8 cellular contexts compared by ENCODE assay signal in genomic region chr11:65421204-65422103, GRCh38. TPM values are rescaled to one million over a fixed set of nuclear protein-coding genes. Genes with fewer than 3 reads are reported as not detected.
A peak's percentile ranks its signal among the peaks of the same experiment; 100 is the strongest.
DNase-seq lines count a peak whose midpoint lies in the region; ATAC-seq, FAIRE-seq and TF ChIP-seq lines count a peak whose summit lies in the region.

No MANE protein-coding gene starts in this region.

- TF ChIP-seq CTCF in GM12864 (IDR thresholded peaks at IDR 0.05; ENCODE audit: low read depth, low read length, missing control alignments) (no peak), right atrium auricular region (IDR thresholded peaks at IDR 0.05) (no peak)

- no peaks in the 10 kb centered on the region for H3K9me3 Mint-ChIP-seq in T-helper 2 cell treated with Interferon-gamma antibody and Interleukin-4, amounts not matched to agents 5 μg/mL and 100 μg/mL, for 36 hours

- peaks cover 35% of the 10 kb centered on the region for H3K36me3 ChIP-seq in right atrium auricular region

- H3K4me3 ChIP-seq in GM12864 (ENCODE audit: low read depth, low read length) (peak overlapping the region; percentile 97), right atrium auricular region (peak overlapping the region; percentile 79 to 95)

- peak overlapping the region; percentile 98 for H3K27ac Mint-ChIP-seq in T-helper 2 cell treated with Interferon-gamma antibody and Interleukin-4, amounts not matched to agents 5 μg/mL and 100 μg/mL, for 36 hours

- peaks cover 39% of the 10 kb centered on the region for H3K36me3 Mint-ChIP-seq in T-helper 2 cell treated with Interferon-gamma antibody and Interleukin-4, amounts not matched to agents 5 μg/mL and 100 μg/mL, for 36 hours (ENCODE audit: low read depth)

- H3K4me1 Mint-ChIP-seq in T-helper 2 cell treated with Interferon-gamma antibody and Interleukin-4, amounts not matched to agents 5 μg/mL and 100 μg/mL, for 36 hours (ENCODE audit: low read depth): peaks cover 53% of the 10 kb centered on the region

- DNase-seq in GM12864 (ENCODE audit: low read depth) (no peak), NCI-H1694 (lab: John Stamatoyannopoulos, UW) (peak; percentile 86), right atrium auricular region (ENCODE audit: low spot score) (peak; percentile 99), pulmonary artery endothelial cell (ENCODE audit: low read depth, low spot score) (peak; percentile 95), urothelium cell line (ENCODE audit: low spot score) (peak; percentile 86)
- peak; percentile 91 for DNase-seq in T-helper 2 cell treated with Interferon-gamma antibody and Interleukin-4, amounts not matched to agents 5 μg/mL and 100 μg/mL, for 36 hours (ENCODE audit: low spot score)

- no peak for FAIRE-seq in urothelium cell line (lab: Jason Lieb, UNC)

- H3K27ac ChIP-seq in angular gyrus (ENCODE audit: low read depth, low read length) (peak overlapping the region; percentile 100), right atrium auricular region (peak overlapping the region; percentile 99)

- peaks cover 0 to 53% of the 10 kb centered on the region in 2 donors for H3K4me1 ChIP-seq in right atrium auricular region

- H3K27me3 ChIP-seq in right atrium auricular region: no peaks in the 10 kb centered on the region

- peaks cover 20% of the 10 kb centered on the region for H3K27me3 Mint-ChIP-seq in T-helper 2 cell treated with Interferon-gamma antibody and Interleukin-4, amounts not matched to agents 5 μg/mL and 100 μg/mL, for 36 hours (ENCODE audit: low read depth)

- no peak for ATAC-seq in GM18858 (IDR thresholded peaks at IDR 0.05; ENCODE audit: unreplicated experiment)

- H3K9me3 ChIP-seq in right atrium auricular region: no peaks in the 10 kb centered on the region

- peak overlapping the region; percentile 95 for H3K4me3 Mint-ChIP-seq in T-helper 2 cell treated with Interferon-gamma antibody and Interleukin-4, amounts not matched to agents 5 μg/mL and 100 μg/mL, for 36 hours

RNA-seq across cellular contexts. Expression of gene NEAT1, which starts 1.1 kb away (rescaled TPM):
- 10 to 100 TPM; 43.7 to 52.5 TPM for total RNA-seq in right atrium auricular region
- total RNA-seq in pulmonary artery endothelial cell: 64.8 and 99.3 TPM in 2 replicates

RNA-seq across cellular contexts. Expression of gene FRMD8, which starts 35.0 kb away (rescaled TPM):
- total RNA-seq in right atrium auricular region: 10 to 100 TPM; 10.2 to 23.8 TPM
- total RNA-seq in pulmonary artery endothelial cell: 78.5 and 80.6 TPM in 2 replicates

RNA-seq across cellular contexts. Expression of gene SLC25A45, which starts 39.0 kb away (rescaled TPM):
- total RNA-seq in right atrium auricular region (1 to 10 TPM; 2.6 to 3.3 TPM), pulmonary artery endothelial cell (1.3 and 1.4 TPM in 2 replicates)
